Comparison of ENCODE assay signal across 9 cellular contexts in genomic region chr2:216139884-216140283, GRCh38. TPM values are rescaled to one million over a fixed set of nuclear protein-coding genes. Genes with fewer than 3 reads are reported as not detected.
DNase-seq lines count a peak whose midpoint lies in the region; ATAC-seq, FAIRE-seq and TF ChIP-seq lines count a peak whose summit lies in the region.
"Had no signal": no experiment of that assay in that cellular context is flagged by ENCODE, and none has a peak within 500 bp of the region (broad histone marks: within the 10 kb centered on the region; RNA-seq: fewer than 3 reads in every experiment).

No MANE protein-coding gene starts in this region.

- TF ChIP-seq POLR2A in stomach (IDR thresholded peaks at IDR 0.05) = no peak

- TF ChIP-seq EP300 in stomach (IDR thresholded peaks at IDR 0.05) = no peak

- peak in 1 of 2 donors; percentile 30 for DNase-seq in cardiac muscle cell (ENCODE audit: low read depth in 1 of 2, low spot score in 1 of 2)
- no peak for DNase-seq in cardiac septum (ENCODE audit: low spot score)
- peak; percentile 13 to 34 for DNase-seq in SJCRH30
- peak; percentile 35 for DNase-seq in epithelial cell of esophagus (ENCODE audit: low read depth)
- peak; percentile 30 for DNase-seq in stomach
- DNase-seq in GM19239 (ENCODE audit: insufficient read length, low spot score) = no peak
- DNase-seq: activated T-cell treated with anti-CD3 and anti-CD28 coated beads, Interleukin-2, amount 50 U/mL, for 1 hour had no signal

- H3K4me3 ChIP-seq in cardiac muscle cell = no peak overlapping the region
- H3K4me3 ChIP-seq in SJCRH30 = no peak overlapping the region
- H3K4me3 ChIP-seq in epithelial cell of esophagus (ENCODE audit: low read length) = no peak overlapping the region
- H3K4me3 ChIP-seq in stomach = no peak overlapping the region

- ATAC-seq in GM21619 (IDR thresholded peaks at IDR 0.05; ENCODE audit: unreplicated experiment) (no peak), HG03457 (IDR thresholded peaks at IDR 0.05; ENCODE audit: unreplicated experiment) (no peak)

- H3K27me3 ChIP-seq in cardiac muscle cell (no peaks in the 10 kb centered on the region), SJCRH30 (no peaks in the 10 kb centered on the region), stomach (no peaks in the 10 kb centered on the region)

- H3K9me3 ChIP-seq in cardiac muscle cell (ENCODE audit: low read depth) (no peaks in the 10 kb centered on the region), SJCRH30 (replicated peaks) (no peaks in the 10 kb centered on the region), stomach (no peaks in the 10 kb centered on the region)

- intact Hi-C loops in cardiac septum (cut with DNase I) = no loop called here
- intact Hi-C loops in stomach (cut with DNase I; ENCODE audit: low total_unique reads) = no loop called here

- peak overlapping the region; percentile 8 for H3K27ac ChIP-seq in cardiac muscle cell
- no peak overlapping the region for H3K27ac ChIP-seq in SJCRH30
- no peak overlapping the region for H3K27ac ChIP-seq in stomach

- H3K36me3 ChIP-seq in cardiac muscle cell = peaks cover 72% of the 10 kb centered on the region
- H3K36me3 ChIP-seq in SJCRH30 = peaks cover 95% of the 10 kb centered on the region
- H3K36me3 ChIP-seq in stomach = peaks cover 80 to 100% (median 100%) of the 10 kb centered on the region in 4 donors

- no peak for FAIRE-seq in GM19239 (lab: Jason Lieb, UNC)

- H3K4me1 ChIP-seq in cardiac muscle cell (ENCODE audit: low read depth) (no peaks in the 10 kb centered on the region), SJCRH30 (no peaks in the 10 kb centered on the region), stomach (peaks cover 0 to 4% (median under 1%) of the 10 kb centered on the region in 4 donors)

- TF ChIP-seq CTCF in cardiac muscle cell (IDR thresholded peaks at IDR 0.05; ENCODE audit: low read depth, low read length) = no peak
- peak; percentile 34 for TF ChIP-seq CTCF in epithelial cell of esophagus (IDR thresholded peaks at IDR 0.05; ENCODE audit: insufficient read depth, low read depth, low read length, missing control alignments)
- peak in 4 of 7 experiments; percentile 12 to 54 (median 16) for TF ChIP-seq CTCF in stomach (IDR thresholded peaks at IDR 0.05)

RNA-seq across cellular contexts. Expression of gene XRCC5, which starts 30.7 kb away (rescaled TPM):
- 150 and 174 TPM in 2 replicates for total RNA-seq in cardiac muscle cell
- polyA plus RNA-seq in cardiac muscle cell = 233 and 241 TPM in 2 replicates
- 107 TPM for total RNA-seq in cardiac septum
- total RNA-seq in SJCRH30 (2014; rRNA removed; shearing (Covaris generic)) = 449 and 483 TPM in 2 replicates
- total RNA-seq in stomach = 100 to 1,000 TPM in 3 of 5 donors, 10 to 100 TPM in 2; 80.4 to 302 (median 172) TPM
- 100 to 1,000 TPM in 1 of 3 donors, 10 to 100 TPM in 2; 70.2 to 101 (median 75.1) TPM for polyA plus RNA-seq in stomach

RNA-seq across cellular contexts. Expression of gene TMEM169, which starts 58.2 kb away (rescaled TPM):
- total RNA-seq in cardiac muscle cell (1.2 and 1.8 TPM in 2 replicates), cardiac septum (0.22 TPM), stomach (1 to 10 TPM in 1 of 5 donors, under 1 TPM in 2, not detected in 2; 0.55 to 2.8 (median 0.89) TPM)
- polyA plus RNA-seq in cardiac muscle cell (0.65 and 1.9 TPM in 2 replicates), stomach (under 1 TPM in 2 of 3 donors, not detected in 1; 0.05 to 0.37 TPM)
- total RNA-seq in SJCRH30 (2014; rRNA removed; shearing (Covaris generic)) = 6.6 and 8.2 TPM in 2 replicates

RNA-seq across cellular contexts. Expression of gene PECR, which starts 58.3 kb away (rescaled TPM):
- total RNA-seq in cardiac muscle cell (6.4 and 12.8 TPM in 2 replicates), cardiac septum (1.8 TPM), stomach (10 to 100 TPM in 2 of 5 donors, 1 to 10 TPM in 2, not detected in 1; 6.1 to 71.8 (median 8.3) TPM)
- polyA plus RNA-seq in cardiac muscle cell (9.9 and 11.4 TPM in 2 replicates), stomach (1 to 10 TPM; 4.1 to 7.8 (median 4.9) TPM)
- 20.5 and 21.0 TPM in 2 replicates for total RNA-seq in SJCRH30 (2014; rRNA removed; shearing (Covaris generic))

Comparison
In these comparisons a context has a peak if more than half of its experiments do, and no peak if none do; other contexts are left out.
1. DNase-seq: peak in SJCRH30 (2 of 2), epithelial cell of esophagus (single experiment) and stomach (single experiment); none in cardiac septum (single experiment) and GM19239 (single experiment).